In the genomic region with DNA sequence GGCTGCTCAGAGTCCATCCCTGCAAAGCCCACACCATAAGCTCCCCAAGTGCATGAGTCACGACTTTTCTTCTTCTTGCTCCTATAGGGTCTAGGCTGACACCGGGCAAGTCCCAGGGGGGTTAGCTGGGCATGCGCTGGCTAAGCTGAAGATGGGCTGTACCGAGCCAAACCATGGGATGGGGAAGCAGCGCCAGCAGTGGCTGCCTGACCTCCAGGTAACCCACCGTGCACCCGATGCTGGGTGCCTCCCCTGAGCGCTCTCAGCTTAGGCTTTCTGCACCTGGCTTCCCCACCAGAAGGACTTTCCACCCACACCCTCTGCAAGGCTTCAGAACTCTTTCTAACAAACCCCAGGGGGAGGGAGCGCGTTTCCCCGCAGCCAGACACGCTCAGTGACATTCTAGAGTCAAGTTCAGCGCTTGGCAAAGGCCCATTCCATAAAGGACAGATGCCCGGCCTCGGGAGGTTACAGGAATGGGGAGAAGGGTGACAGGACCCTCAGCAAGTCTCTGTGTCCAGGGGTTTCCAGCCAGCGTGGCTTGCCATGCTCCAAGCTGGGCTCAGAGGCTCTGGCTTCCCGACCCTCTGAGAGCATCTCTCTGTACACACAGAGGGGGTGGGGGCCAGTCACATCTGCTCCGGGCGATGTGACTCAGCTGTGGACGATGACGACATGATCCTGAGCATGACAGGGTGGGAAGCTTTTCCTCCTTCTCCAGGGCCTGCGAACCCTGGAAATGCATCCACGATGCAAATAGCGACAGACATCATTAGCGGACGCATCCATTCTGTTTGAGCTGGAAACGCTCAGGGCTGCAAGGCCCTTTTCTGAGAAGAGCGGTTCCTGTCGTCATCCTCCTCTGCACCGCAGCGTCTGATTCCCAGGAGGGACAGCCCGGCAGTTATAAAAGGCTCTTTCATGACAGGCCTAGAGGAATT, we compare ENCODE assay signal across 8 cellular contexts.
DNase-seq lines count a peak whose midpoint lies in the region; ATAC-seq and TF ChIP-seq lines count a peak whose summit lies in the region.
"Had no signal": no experiment of that assay in that cellular context is flagged by ENCODE, and none has a peak within 500 bp of the region (broad histone marks: within the 10 kb centered on the region; RNA-seq: fewer than 3 reads in every experiment).

No MANE protein-coding gene starts in this region.

- no peaks in the 10 kb centered on the region for H3K36me3 ChIP-seq in smooth muscle cell (ENCODE audit: low read depth)

- intact Hi-C loops in left colon (cut with DNase I, micrococcal nuclease): no loop called here

- H3F3A ChIP-seq in smooth muscle cell (ENCODE audit: low read depth): peaks cover 29% of the 10 kb centered on the region

- WGBS in smooth muscle cell (ENCODE audit: low lambda C conversion rate): 36% methylated on average over 31 of the region's 32 CpGs

- H3K4me2 ChIP-seq in smooth muscle cell: peak overlapping the region; percentile 71

- H3K27ac ChIP-seq in smooth muscle cell (ENCODE audit: low read depth): peak overlapping the region; percentile 97

- TF ChIP-seq CTCF in fibroblast of villous mesenchyme (IDR thresholded peaks at IDR 0.05; ENCODE audit: insufficient read depth, low read depth, low read length) (no peak), smooth muscle cell (IDR thresholded peaks at IDR 0.05; ENCODE audit: borderline replicate concordance, insufficient read depth, poor library complexity, severe bottlenecking) (no peak)

- peak overlapping the region; percentile 86 for H3K9ac ChIP-seq in smooth muscle cell (ENCODE audit: low read depth)

- peak; percentile 65 for ATAC-seq in GM21825 (IDR thresholded peaks at IDR 0.05; ENCODE audit: unreplicated experiment)
- no peak for ATAC-seq in left colon
- no peak for ATAC-seq in GM19467 (IDR thresholded peaks at IDR 0.05; ENCODE audit: unreplicated experiment)

- peak; percentile 77 for DNase-seq in NCI-H526 treated with DMSO at 0.1 percent for 48 hours (lab: John Stamatoyannopoulos, UW)
- DNase-seq in fibroblast of villous mesenchyme (ENCODE audit: low read depth): peak; percentile 74
- DNase-seq in smooth muscle cell (lab: John Stamatoyannopoulos, UW; ENCODE audit: unreplicated experiment): peak; percentile 42
- DNase-seq in left colon: no peak
- DNase-seq in KG1 (lab: John Stamatoyannopoulos, UW): no peak
- DNase-seq: stimulated activated CD4-positive, alpha-beta T cell treated with anti-CD3 and anti-CD28 coated beads, Interleukin-15, amount 100 ng/mL, for 24 hours had no signal

- no peaks in the 10 kb centered on the region for H4K20me1 ChIP-seq in smooth muscle cell (ENCODE audit: low read depth)

- H3K4me3 ChIP-seq in fibroblast of villous mesenchyme (ENCODE audit: low read depth, low read length) (no peak overlapping the region), smooth muscle cell (no peak overlapping the region)

- no peak overlapping the region for H2AFZ ChIP-seq in smooth muscle cell (ENCODE audit: low read depth)

- H3K27me3 ChIP-seq in smooth muscle cell (ENCODE audit: low read depth): no peaks in the 10 kb centered on the region

- peaks cover 19% of the 10 kb centered on the region for H3K4me1 ChIP-seq in smooth muscle cell (ENCODE audit: low read depth)

- H3K79me2 ChIP-seq in smooth muscle cell (ENCODE audit: low read depth): no peaks in the 10 kb centered on the region

- H3K9me3 ChIP-seq in smooth muscle cell (replicated peaks; ENCODE audit: low read depth): no peaks in the 10 kb centered on the region

Comparison
In these comparisons a context has a peak if more than half of its experiments do, and no peak if none do; other contexts are left out.
1. DNase-seq: peak in NCI-H526 treated with DMSO at 0.1 percent for 48 hours (single experiment), fibroblast of villous mesenchyme (single experiment) and smooth muscle cell (single experiment); none in left colon (0 of 2) and KG1 (single experiment).